Comparison of ENCODE assay signal across 8 cellular contexts in the genomic region with DNA sequence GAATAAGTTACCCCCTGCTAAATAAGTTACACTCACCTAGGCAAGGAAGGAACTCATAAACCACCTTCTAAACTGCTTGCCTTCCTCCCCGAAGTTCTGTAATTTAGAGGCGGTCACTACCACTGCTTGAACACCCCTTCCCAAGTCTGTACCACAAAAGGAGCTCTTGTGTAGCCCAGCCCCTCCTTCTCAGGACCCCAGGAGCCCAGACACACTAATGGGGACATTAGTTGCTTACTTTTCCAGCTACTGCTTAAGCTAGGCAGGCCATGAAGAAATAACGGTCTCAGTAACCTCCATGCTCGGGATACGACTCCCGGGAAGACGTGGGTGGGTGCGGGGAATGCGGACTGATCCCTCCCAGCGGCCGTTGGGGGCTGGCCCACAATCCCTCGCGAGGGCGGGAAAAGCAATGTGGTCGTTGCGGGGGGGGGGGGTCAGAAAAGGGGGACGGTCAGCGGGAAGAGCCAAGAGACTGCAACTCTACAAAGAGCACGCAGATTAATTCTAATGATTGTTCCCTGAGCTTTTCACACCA. TPM values are rescaled to one million over a fixed set of nuclear protein-coding genes. Genes with fewer than 3 reads are reported as not detected.
DNase-seq lines count a peak whose midpoint lies in the region; ATAC-seq and TF ChIP-seq lines count a peak whose summit lies in the region.

A gene with protein sequence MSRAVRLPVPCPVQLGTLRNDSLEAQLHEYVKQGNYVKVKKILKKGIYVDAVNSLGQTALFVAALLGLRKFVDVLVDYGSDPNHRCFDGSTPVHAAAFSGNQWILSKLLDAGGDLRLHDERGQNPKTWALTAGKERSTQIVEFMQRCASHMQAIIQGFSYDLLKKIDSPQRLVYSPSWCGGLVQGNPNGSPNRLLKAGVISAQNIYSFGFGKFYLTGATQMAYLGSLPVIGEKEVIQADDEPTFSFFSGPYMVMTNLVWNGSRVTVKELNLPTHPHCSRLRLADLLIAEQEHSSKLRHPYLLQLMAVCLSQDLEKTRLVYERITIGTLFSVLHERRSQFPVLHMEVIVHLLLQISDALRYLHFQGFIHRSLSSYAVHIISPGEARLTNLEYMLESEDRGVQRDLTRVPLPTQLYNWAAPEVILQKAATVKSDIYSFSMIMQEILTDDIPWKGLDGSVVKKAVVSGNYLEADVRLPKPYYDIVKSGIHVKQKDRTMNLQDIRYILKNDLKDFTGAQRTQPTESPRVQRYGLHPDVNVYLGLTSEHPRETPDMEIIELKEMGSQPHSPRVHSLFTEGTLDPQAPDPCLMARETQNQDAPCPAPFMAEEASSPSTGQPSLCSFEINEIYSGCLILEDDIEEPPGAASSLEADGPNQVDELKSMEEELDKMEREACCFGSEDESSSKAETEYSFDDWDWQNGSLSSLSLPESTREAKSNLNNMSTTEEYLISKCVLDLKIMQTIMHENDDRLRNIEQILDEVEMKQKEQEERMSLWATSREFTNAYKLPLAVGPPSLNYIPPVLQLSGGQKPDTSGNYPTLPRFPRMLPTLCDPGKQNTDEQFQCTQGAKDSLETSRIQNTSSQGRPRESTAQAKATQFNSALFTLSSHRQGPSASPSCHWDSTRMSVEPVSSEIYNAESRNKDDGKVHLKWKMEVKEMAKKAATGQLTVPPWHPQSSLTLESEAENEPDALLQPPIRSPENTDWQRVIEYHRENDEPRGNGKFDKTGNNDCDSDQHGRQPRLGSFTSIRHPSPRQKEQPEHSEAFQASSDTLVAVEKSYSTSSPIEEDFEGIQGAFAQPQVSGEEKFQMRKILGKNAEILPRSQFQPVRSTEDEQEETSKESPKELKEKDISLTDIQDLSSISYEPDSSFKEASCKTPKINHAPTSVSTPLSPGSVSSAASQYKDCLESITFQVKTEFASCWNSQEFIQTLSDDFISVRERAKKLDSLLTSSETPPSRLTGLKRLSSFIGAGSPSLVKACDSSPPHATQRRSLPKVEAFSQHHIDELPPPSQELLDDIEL (N-terminal part only) (minus strand): TSS at position 345 of the 538 bp plus-strand sequence. CDS start 40,044 bp downstream, outside the sequence.

- peak within 1 kb of the TSS; percentile 83 for H3K4me3 ChIP-seq in AG04450 (ENCODE audit: low read depth, low read length)
- H3K4me3 ChIP-seq in Karpas-422 (ENCODE audit: low read length): peak within 1 kb of the TSS; percentile 87
- peak within 1 kb of the TSS; percentile 78 to 92 for H3K4me3 ChIP-seq in muscle layer of duodenum (ENCODE audit: low read depth in 1 of 2, low read length in 2 of 2)

- peak within 1 kb of the TSS; percentile 88 for H3K27ac ChIP-seq in AG04450 (ENCODE audit: low read depth, low read length)
- peak within 1 kb of the TSS; percentile 67 for H3K27ac ChIP-seq in Karpas-422 (ENCODE audit: low read length)
- peak within 1 kb of the TSS; percentile 86 for H3K27ac ChIP-seq in muscle layer of duodenum (ENCODE audit: low read length)

- H3K4me2 ChIP-seq in Karpas-422 (ENCODE audit: low read depth, low read length, poor library complexity, severe bottlenecking): peak within 1 kb of the TSS; percentile 93

- H3K4me1 Mint-ChIP-seq in central memory CD8-positive, alpha-beta T cell: peaks cover 17% of the 10 kb centered on the region

- peak within 1 kb of the TSS; percentile 93 for H3K4me3 Mint-ChIP-seq in central memory CD8-positive, alpha-beta T cell

- peaks cover 8% of the 10 kb centered on the region for H3K36me3 ChIP-seq in Karpas-422 (ENCODE audit: insufficient read depth, low read length)
- peaks cover 0 to 3% of the 10 kb centered on the region in 2 donors for H3K36me3 ChIP-seq in muscle layer of duodenum (ENCODE audit: control insufficient read depth in 1 of 2, insufficient read depth in 2 of 2, low read length in 2 of 2)

- ATAC-seq in central memory CD8-positive, alpha-beta T cell (replicated peaks; ENCODE audit: extremely low read depth, poor library complexity, severe bottlenecking): no peak
- ATAC-seq in HG03097 (IDR thresholded peaks at IDR 0.05; ENCODE audit: low FRiP score, unreplicated experiment) (no peak), HG03378 (IDR thresholded peaks at IDR 0.05; ENCODE audit: unreplicated experiment) (no peak)

- H3K9me3 ChIP-seq in AG04450 (ENCODE audit: control insufficient read depth, insufficient read depth, low read length) (peaks cover 5% of the 10 kb centered on the region), Karpas-422 (ENCODE audit: low read length) (no peaks in the 10 kb centered on the region), muscle layer of duodenum (ENCODE audit: control insufficient read depth in 1 of 2, low read length in 2 of 2) (no peaks in the 10 kb centered on the region)

- H3K27me3 ChIP-seq in AG04450 (ENCODE audit: control insufficient read depth, insufficient read depth, low read length): no peaks in the 10 kb centered on the region
- H3K27me3 ChIP-seq in Karpas-422 (ENCODE audit: low read length): no peaks in the 10 kb centered on the region
- no peaks in the 10 kb centered on the region for H3K27me3 ChIP-seq in muscle layer of duodenum (ENCODE audit: low read depth, low read length)

- H2AFZ ChIP-seq in Karpas-422 (ENCODE audit: low read length): peak within 1 kb of the TSS; percentile 93

- POLR2A ChIA-PET in AG04450 (lab: Yijun Ruan, JAX): interaction anchor here (1.1 to 1.8 kb wide), 2 partner anchors 54 to 60 kb away, joined by 3 to 20 read pairs; no protein-coding TSS in a partner anchor

- CTCF ChIA-PET in AG04450 (lab: Charles Lee): interaction anchor here (1.2 to 5.4 kb wide), 2 partner anchors 19 to 173 kb away, joined by 6 to 21 read pairs; no protein-coding TSS in a partner anchor

- no peaks in the 10 kb centered on the region for H3K9me2 ChIP-seq in Karpas-422 (replicated peaks; ENCODE audit: insufficient read depth, low read length)

- peak within 1 kb of the TSS; percentile 90 for H3K27ac Mint-ChIP-seq in central memory CD8-positive, alpha-beta T cell (ENCODE audit: low read depth)

- H3K9me3 Mint-ChIP-seq in central memory CD8-positive, alpha-beta T cell: no peaks in the 10 kb centered on the region

- no peaks in the 10 kb centered on the region for H4K20me1 ChIP-seq in Karpas-422 (ENCODE audit: insufficient read depth, low read depth, low read length)

- TF ChIP-seq CTCF in AG04450 (IDR thresholded peaks at IDR 0.05; ENCODE audit: low read depth, low read length): no peak

- peaks cover 10% of the 10 kb centered on the region for H3K36me3 Mint-ChIP-seq in central memory CD8-positive, alpha-beta T cell (ENCODE audit: insufficient read depth)

- H3K27me3 Mint-ChIP-seq in central memory CD8-positive, alpha-beta T cell: no peaks in the 10 kb centered on the region

- DNase-seq in AG04450 (ENCODE audit: low read depth, low spot score) (no peak), Karpas-422 (no peak), NCI-H1694 treated with DMSO at 0.1 percent for 48 hours (lab: John Stamatoyannopoulos, UW) (no peak), HPDE6-E6E7 (ENCODE audit: extremely low spot score) (no peak)
- DNase-seq in central memory CD8-positive, alpha-beta T cell (ENCODE audit: low spot score in 2 of 2): no peak

- peak within 1 kb of the TSS; percentile 86 for H3K9ac ChIP-seq in Karpas-422 (ENCODE audit: low read length)

- H3K4me1 ChIP-seq in Karpas-422 (ENCODE audit: low read length) (peaks cover 25% of the 10 kb centered on the region), muscle layer of duodenum (ENCODE audit: control insufficient read depth in 1 of 2, insufficient read depth in 2 of 2, low read length in 2 of 2) (peaks cover 6 to 12% of the 10 kb centered on the region in 2 donors)

- H3K79me2 ChIP-seq in Karpas-422 (ENCODE audit: low read length): peaks cover 35% of the 10 kb centered on the region

RNA-seq across cellular contexts. Expression of the gene that starts here (rescaled TPM):
- 0.02 and 0.09 TPM in 2 replicates for polyA plus RNA-seq in AG04450 (2011; rRNA removed)
- polyA minus RNA-seq in AG04450 (2011; rRNA and poly(A)+ RNA removed): 0.04 and 0.05 TPM in 2 replicates
- not detected in 2 replicates for total RNA-seq in Karpas-422 (2014; rRNA removed; shearing (Covaris generic); ENCODE audit: low replicate concordance)
